Comparison of ENCODE assay signal across 8 cellular contexts in the genomic region with DNA sequence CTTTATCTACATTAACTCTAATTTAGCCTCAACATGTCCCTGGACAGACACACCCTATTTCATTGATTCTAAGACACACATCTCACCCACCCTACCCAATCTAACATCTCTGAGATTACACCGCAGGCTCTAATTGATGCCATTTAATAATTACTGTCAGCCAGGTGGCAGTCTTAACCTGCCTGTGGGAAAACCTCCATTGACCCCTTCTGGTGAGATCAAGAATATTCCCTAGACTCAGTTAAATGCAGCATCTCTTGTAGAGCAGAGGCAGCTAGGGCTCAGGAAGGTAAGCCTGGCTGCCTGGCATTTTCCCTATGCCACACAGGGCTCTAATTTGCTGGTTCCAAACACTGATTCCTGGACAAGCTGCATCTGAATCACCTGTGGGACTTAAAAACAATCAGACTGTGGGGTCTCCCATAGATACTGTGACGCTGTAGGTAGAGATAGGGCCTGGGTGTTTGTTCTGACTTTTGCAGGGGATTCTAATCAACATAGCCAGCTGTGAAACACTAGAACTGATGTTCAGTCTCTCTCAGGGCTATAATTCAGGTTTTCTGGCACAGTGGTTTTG.
DNase-seq lines count a peak whose midpoint lies in the region; ATAC-seq, FAIRE-seq and TF ChIP-seq lines count a peak whose summit lies in the region.

No MANE protein-coding gene starts in this region.

- no peak for DNase-seq in AG10803 (ENCODE audit: low read depth)
- no peak for DNase-seq in GM18507 (ENCODE audit: extremely low spot score, insufficient read length, low read depth)
- DNase-seq in NCI-H526 (lab: John Stamatoyannopoulos, UW) = peak; percentile 33 to 71
- DNase-seq in cerebellar cortex (ENCODE audit: low spot score) = peak; percentile 68
- no peak for DNase-seq in NK-92 treated with Interleukin-12 subunit alpha and Interleukin-12 subunit beta, amount 100 ng/mL, for 24 hours (lab: John Stamatoyannopoulos, UW)
- no peak for DNase-seq in stimulated activated CD4-positive, alpha-beta T cell treated with anti-CD3 and anti-CD28 coated beads, Interleukin-1b, Interleukin-23, amount 100 ng/mL, for 48 hours

- H3K27ac ChIP-seq in parathyroid adenoma = no peak overlapping the region

- no peak overlapping the region for H2AFZ ChIP-seq in parathyroid adenoma

- peak; percentile 77 for FAIRE-seq in GM18507 (lab: Jason Lieb, UNC)

- TF ChIP-seq CTCF in AG10803 (conservative IDR thresholded peaks at IDR 0.05; ENCODE audit: low read length) (peak; percentile 25), parathyroid adenoma (IDR thresholded peaks at IDR 0.05) (peak; percentile 57)

- H3K4me2 ChIP-seq in parathyroid adenoma (ENCODE audit: low read length) = no peak overlapping the region

- H3K36me3 ChIP-seq in parathyroid adenoma (ENCODE audit: control insufficient read depth, insufficient read depth, low read length) = no peaks in the 10 kb centered on the region

- H3K4me1 ChIP-seq in parathyroid adenoma = peaks cover 5% of the 10 kb centered on the region

- no peaks in the 10 kb centered on the region for H3K9me3 ChIP-seq in parathyroid adenoma (ENCODE audit: control insufficient read depth, low read length)

- no peak for ATAC-seq in HG02571 (IDR thresholded peaks at IDR 0.05; ENCODE audit: unreplicated experiment)

- H3K9ac ChIP-seq in parathyroid adenoma = no peak overlapping the region

- H3K27me3 ChIP-seq in parathyroid adenoma (ENCODE audit: control insufficient read depth, insufficient read depth, low read length) = no peaks in the 10 kb centered on the region

- no peaks in the 10 kb centered on the region for H3K79me2 ChIP-seq in parathyroid adenoma

- H3K4me3 ChIP-seq in AG10803 (ENCODE audit: low read length) = no peak overlapping the region
- H3K4me3 ChIP-seq in parathyroid adenoma (ENCODE audit: low read depth, low read length) = no peak overlapping the region

Comparison
In these comparisons a context has a peak if more than half of its experiments do, and no peak if none do; other contexts are left out.
1. DNase-seq: peak in NCI-H526 (2 of 2) and cerebellar cortex (single experiment); none in AG10803 (single experiment), GM18507 (single experiment), NK-92 treated with Interleukin-12 subunit alpha and Interleukin-12 subunit beta, amount 100 ng/mL, for 24 hours (single experiment) and stimulated activated CD4-positive, alpha-beta T cell treated with anti-CD3 and anti-CD28 coated beads, Interleukin-1b, Interleukin-23, amount 100 ng/mL, for 48 hours (single experiment).